In genomic region chr17:46191332-46192210, GRCh38 we compare ENCODE assay signal across 8 cellular contexts. TPM values are rescaled to one million over a fixed set of nuclear protein-coding genes. Genes with fewer than 3 reads are reported as not detected.
DNase-seq lines count a peak whose midpoint lies in the region; ATAC-seq and TF ChIP-seq lines count a peak whose summit lies in the region.

No MANE protein-coding gene starts in this region.

- H3K9ac ChIP-seq in fibroblast of lung (ENCODE audit: insufficient read depth, low read length), result peak overlapping the region; percentile 87

- H3K9me3 ChIP-seq in fibroblast of lung (ENCODE audit: control insufficient read depth, insufficient read depth, low read depth, low read length), result no peaks in the 10 kb centered on the region

- H3K79me2 ChIP-seq in fibroblast of lung (ENCODE audit: control insufficient read depth, insufficient read depth, low read length), result peaks cover 75% of the 10 kb centered on the region

- no peaks in the 10 kb centered on the region for H3K9me3 Mint-ChIP-seq in WTC11
- H3K9me3 Mint-ChIP-seq in neural crest cell, result no peaks in the 10 kb centered on the region

- H3K27ac Mint-ChIP-seq in WTC11 (peak overlapping the region; percentile 92), neural crest cell (ENCODE audit: unreplicated experiment) (peak overlapping the region; percentile 98)

- peak overlapping the region; percentile 85 for H3K27ac ChIP-seq in fibroblast of lung (ENCODE audit: insufficient read depth, low read length)

- H3K4me1 Mint-ChIP-seq in WTC11 (peaks cover 51% of the 10 kb centered on the region), neural crest cell (peaks cover 52% of the 10 kb centered on the region)

- no peak for ATAC-seq in WTC11
- no peak for ATAC-seq in GM21381 (IDR thresholded peaks at IDR 0.05; ENCODE audit: unreplicated experiment)
- no peak for ATAC-seq in HG03095 (IDR thresholded peaks at IDR 0.05; ENCODE audit: unreplicated experiment)

- no peaks in the 10 kb centered on the region for H3K27me3 Mint-ChIP-seq in WTC11 (ENCODE audit: low read depth)
- H3K27me3 Mint-ChIP-seq in neural crest cell (ENCODE audit: low read depth), result no peaks in the 10 kb centered on the region

- peak overlapping the region; percentile 85 to 97 (median 92) for H3K4me3 ChIP-seq in fibroblast of lung (replicated peaks in 1 of 4; ENCODE audit: control extremely low read depth in 1 of 4, insufficient read depth in 1 of 4, low read depth in 3 of 4, low read length in 4 of 4)

- peaks cover 2% of the 10 kb centered on the region; the same call in 1 of the 2 replicates for H3K36me3 Mint-ChIP-seq in WTC11
- no peaks in the 10 kb centered on the region for H3K36me3 Mint-ChIP-seq in neural crest cell (ENCODE audit: low read depth)

- H3K4me2 ChIP-seq in fibroblast of lung (ENCODE audit: extremely low read depth, insufficient read depth, low read length), result peak overlapping the region; percentile 88

- H3K4me3 Mint-ChIP-seq in WTC11 (peak overlapping the region; percentile 80), neural crest cell (peak overlapping the region; percentile 91)

- TF ChIP-seq CTCF in WTC11 (IDR thresholded peaks at IDR 0.05), result no peak
- no peak for TF ChIP-seq CTCF in fibroblast of lung (conservative IDR thresholded peaks at IDR 0.05 in 1 of 2, IDR thresholded peaks at IDR 0.05 in 1 of 2; ENCODE audit: low read depth in 1 of 2, low read length in 2 of 2)
- TF ChIP-seq CTCF in neural crest cell (conservative IDR thresholded peaks at IDR 0.05), result no peak

- H3K27me3 ChIP-seq in fibroblast of lung (ENCODE audit: control insufficient read depth, insufficient read depth, low read length), result no peaks in the 10 kb centered on the region

- H3K4me1 ChIP-seq in fibroblast of lung (ENCODE audit: control insufficient read depth, extremely low read depth, insufficient read depth, low read length), result peaks cover 11% of the 10 kb centered on the region

- POLR2A ChIA-PET in WTC11 (lab: Charles Lee), result no interaction called here

- no peaks in the 10 kb centered on the region for H3K36me3 ChIP-seq in fibroblast of lung (ENCODE audit: control insufficient read depth, insufficient read depth, low read length)

- CTCF ChIA-PET in WTC11 (lab: Charles Lee), result no interaction called here

- peak; percentile 51 for DNase-seq in stimulated activated CD4-positive, alpha-beta T cell treated with anti-CD3 and anti-CD28 coated beads, Interleukin-15, amount 100 ng/mL, for 24 hours
- DNase-seq in stimulated activated CD4-positive, alpha-beta T cell treated with anti-CD3 and anti-CD28 coated beads, Interleukin-12 subunit alpha, Interleukin-12 subunit beta, amount 100 ng/mL, for 4 hours, result no peak
- DNase-seq in NCI-H1694 (lab: John Stamatoyannopoulos, UW), result peak; percentile 48
- DNase-seq in WTC11 (ENCODE audit: low spot score), result no peak
- DNase-seq in fibroblast of lung (ENCODE audit: low read depth in 2 of 2), result peak; percentile 35 to 42
- peak; percentile 37 for DNase-seq in neural crest cell (ENCODE audit: low read depth, low spot score)

- H4K20me1 ChIP-seq in fibroblast of lung (ENCODE audit: control insufficient read depth, extremely low read depth, insufficient read depth, low read length), result peaks cover under 1% of the 10 kb centered on the region

- no peak overlapping the region for H2AFZ ChIP-seq in fibroblast of lung (ENCODE audit: low read length)

TF ChIP-seq in WTC11, 78 proteins besides CTCF, POLR2A, EP300 and RAD21:
- TF ChIP-seq CREB1 (CRISPR knock-in tag; IDR thresholded peaks at IDR 0.05) (no peak), AR (CRISPR knock-in tag; IDR thresholded peaks at IDR 0.05) (no peak), ZNF138 (CRISPR knock-in tag; conservative IDR thresholded peaks at IDR 0.05) (no peak), CDX4 (CRISPR knock-in tag; IDR thresholded peaks at IDR 0.05; ENCODE audit: borderline replicate concordance) (no peak), USF1 (CRISPR knock-in tag; IDR thresholded peaks at IDR 0.05) (peak; percentile 71)

RNA-seq across cellular contexts. Expression of gene KANSL1, which starts 1.7 kb away (rescaled TPM):
- total RNA-seq in WTC11 (2021), result 66.4 to 72.7 TPM (median 68.5 TPM) in 3 replicates
- total RNA-seq in fibroblast of lung, result 55.5 and 78.6 TPM in 2 replicates
- 8.4 and 11.1 TPM in 2 replicates for polyA plus RNA-seq in fibroblast of lung
- polyA plus RNA-seq in fibroblast of lung (2012), result 10.7 and 12.4 TPM in 2 replicates
- 59.3 and 92.5 TPM in 2 replicates for polyA minus RNA-seq in fibroblast of lung (ENCODE audit: low replicate concordance)
- 121 and 126 TPM in 2 replicates for total RNA-seq in neural crest cell

Comparison
In these comparisons a context has a peak if more than half of its experiments do, and no peak if none do; other contexts are left out.
1. DNase-seq: peak in stimulated activated CD4-positive, alpha-beta T cell treated with anti-CD3 and anti-CD28 coated beads, Interleukin-15, amount 100 ng/mL, for 24 hours (single experiment), NCI-H1694 (single experiment), fibroblast of lung (2 of 2) and neural crest cell (single experiment); none in stimulated activated CD4-positive, alpha-beta T cell treated with anti-CD3 and anti-CD28 coated beads, Interleukin-12 subunit alpha, Interleukin-12 subunit beta, amount 100 ng/mL, for 4 hours (single experiment) and WTC11 (single experiment).